In genomic region chr1:17516303-17517214, GRCh38 we compare ENCODE assay signal across 18 cellular contexts. TPM values are rescaled to one million over a fixed set of nuclear protein-coding genes. Genes with fewer than 3 reads are reported as not detected.
DNase-seq lines count a peak whose midpoint lies in the region; ATAC-seq, FAIRE-seq and TF ChIP-seq lines count a peak whose summit lies in the region.
"Had no signal": no experiment of that assay in that cellular context is flagged by ENCODE, and none has a peak within 500 bp of the region (broad histone marks: within the 10 kb centered on the region; RNA-seq: fewer than 3 reads in every experiment).

No MANE protein-coding gene starts in this region.

- FAIRE-seq in GM12891 (lab: Jason Lieb, UNC) (no peak), pancreas (lab: Jason Lieb, UNC) (peak; percentile 17)
- FAIRE-seq: H54 had no signal

- H3K9me3 ChIP-seq in Peyer's patch: no peaks in the 10 kb centered on the region
- no peaks in the 10 kb centered on the region for H3K9me3 ChIP-seq in pancreas
- no peaks in the 10 kb centered on the region for H3K9me3 ChIP-seq in MM.1S (replicated peaks; ENCODE audit: insufficient read depth, low read length)

- TF ChIP-seq POLR2A in GM12891 (IDR thresholded peaks at IDR 0.05; ENCODE audit: low read depth, low read length): no peak
- TF ChIP-seq POLR2A in Peyer's patch (IDR thresholded peaks at IDR 0.05): peak in 1 of 2 donors; percentile 52

- no peaks in the 10 kb centered on the region for H3K79me2 ChIP-seq in MM.1S (ENCODE audit: low read length)

- intact Hi-C loops in left colon (cut with DNase I, micrococcal nuclease) (no loop called here), pancreas (cut with DNase I) (no loop called here)

- H3K9me2 ChIP-seq in MM.1S (replicated peaks; ENCODE audit: insufficient read depth, low read length): no peaks in the 10 kb centered on the region

- no peak for TF ChIP-seq CTCF in Peyer's patch (IDR thresholded peaks at IDR 0.05)
- no peak for TF ChIP-seq CTCF in pancreas (IDR thresholded peaks at IDR 0.05)
- no peak for TF ChIP-seq CTCF in MM.1S (IDR thresholded peaks at IDR 0.05; ENCODE audit: low read length)

- H3F3A ChIP-seq in MM.1S (ENCODE audit: insufficient read depth, low read length): no peaks in the 10 kb centered on the region

- H3K4me1 ChIP-seq in Peyer's patch (peaks cover 0 to 34% (median 2%) of the 10 kb centered on the region in 4 donors), pancreas (peaks cover 15 to 20% (median 19%) of the 10 kb centered on the region in 3 donors), MM.1S (ENCODE audit: low read length) (no peaks in the 10 kb centered on the region)

- DNase-seq in GM12891 (ENCODE audit: insufficient read length, low spot score) (no peak), Peyer's patch (peak in 2 of 3 donors; percentile 79 to 84), left colon (peak; percentile 73 to 89), pancreas (peak in 5 of 6 donors; percentile 76 to 78 (median 77)), CD1c-positive myeloid dendritic cell (ENCODE audit: extremely low spot score) (no peak), epidermal melanocyte (ENCODE audit: insufficient read length, low spot score) (no peak), MM.1S (no peak)
- DNase-seq: activated CD4-positive, alpha-beta memory T cell treated with anti-CD3 and anti-CD28 coated beads for 36 hours; amniotic stem cell; erythroblast; NCI-H1417 treated with DMSO at 0.1 percent for 48 hours; NCI-H226; stimulated activated CD4-positive, alpha-beta T cell treated with anti-CD3 and anti-CD28 coated beads, Interleukin-4, amount 100 ng/mL, for 24 hours; trophoblast cell had no signal

- H3K36me3 ChIP-seq in Peyer's patch (no peaks in the 10 kb centered on the region), pancreas (no peaks in the 10 kb centered on the region), MM.1S (replicated peaks; ENCODE audit: insufficient read depth, low read length) (no peaks in the 10 kb centered on the region)

- H3K4me3 ChIP-seq in Peyer's patch (no peak overlapping the region), pancreas (no peak overlapping the region), MM.1S (ENCODE audit: low read length) (no peak overlapping the region)

- H3K27ac ChIP-seq in Peyer's patch (peak overlapping the region in 3 of 4 donors; percentile 31 to 84 (median 66)), pancreas (peak overlapping the region in 3 of 4 donors; percentile 45 to 58 (median 50)), MM.1S (ENCODE audit: low read length) (no peak overlapping the region)
- H3K27ac ChIP-seq: KMS-11 had no signal

- H3K9ac ChIP-seq in MM.1S (ENCODE audit: low read length): no peak overlapping the region
- H3K9ac ChIP-seq: KMS-11 had no signal

- no peak overlapping the region for H3K4me2 ChIP-seq in MM.1S (ENCODE audit: low read depth, low read length)
- H3K4me2 ChIP-seq: KMS-11 had no signal

- H2AFZ ChIP-seq in MM.1S (ENCODE audit: low read length): no peak overlapping the region

- WGBS in pancreas, 2 donors: 16 to 18% methylated on average over 13 of the region's 13 CpGs

- ATAC-seq in left colon (peak; percentile 61), pancreas (peak; percentile 86 to 93 (median 90)), HG03432 (IDR thresholded peaks at IDR 0.05; ENCODE audit: unreplicated experiment) (no peak)

- H3K27me3 ChIP-seq in Peyer's patch (no peaks in the 10 kb centered on the region), pancreas (no peaks in the 10 kb centered on the region), MM.1S (replicated peaks; ENCODE audit: insufficient read depth, low read length) (peaks cover 75% of the 10 kb centered on the region)

- no peaks in the 10 kb centered on the region for H4K20me1 ChIP-seq in MM.1S (ENCODE audit: insufficient read depth, low read length)

TF ChIP-seq in GM12891, 5 proteins besides CTCF, POLR2A, EP300 and RAD21:
- peak; percentile 39; the same call in 1 of the 2 replicates for TF ChIP-seq SPI1 (IDR thresholded peaks at IDR 0.05; ENCODE audit: low read depth, low read length)
- TF ChIP-seq PAX5 (IDR thresholded peaks at IDR 0.05; ENCODE audit: insufficient read depth, low read length, severe bottlenecking): no peak
TF ChIP-seq in GM12891: peak in this region for 1.

RNA-seq across cellular contexts. Expression of gene ARHGEF10L, which starts 22.9 kb away (rescaled TPM):
- 1.1 TPM for polyA plus RNA-seq in GM12891 (2012; ENCODE audit: low read depth, missing spikeins)
- total RNA-seq in Peyer's patch (100 to 1,000 TPM in 3 of 4 donors, 10 to 100 TPM in 1; 72.7 to 177 (median 156) TPM), left colon (100 to 1,000 TPM in 1 of 2 donors, 10 to 100 TPM in 1; 91.0 to 151 TPM), pancreas (10 to 100 TPM; 36.2 to 58.7 (median 48.2) TPM)
- 100 to 1,000 TPM; 103 to 104 TPM for polyA plus RNA-seq in pancreas
- total RNA-seq: activated CD4-positive, alpha-beta memory T cell treated with anti-CD3 and anti-CD28 coated beads for 36 hours; natural killer cell treated with Interleukin-12 subunit alpha and Interleukin-12 subunit beta and Interleukin-15 and Interleukin-18, amount 100 ng/mL, for 72 hours had no signal

Comparison
In these comparisons a context has a peak if more than half of its experiments do, and no peak if none do; other contexts are left out.
1. DNase-seq: peak in Peyer's patch (2 of 3), left colon (2 of 2) and pancreas (5 of 6); none in GM12891 (single experiment), CD1c-positive myeloid dendritic cell (single experiment), epidermal melanocyte (single experiment) and MM.1S (single experiment).